ENCODE assay signal across 10 cellular contexts in the genomic region with DNA sequence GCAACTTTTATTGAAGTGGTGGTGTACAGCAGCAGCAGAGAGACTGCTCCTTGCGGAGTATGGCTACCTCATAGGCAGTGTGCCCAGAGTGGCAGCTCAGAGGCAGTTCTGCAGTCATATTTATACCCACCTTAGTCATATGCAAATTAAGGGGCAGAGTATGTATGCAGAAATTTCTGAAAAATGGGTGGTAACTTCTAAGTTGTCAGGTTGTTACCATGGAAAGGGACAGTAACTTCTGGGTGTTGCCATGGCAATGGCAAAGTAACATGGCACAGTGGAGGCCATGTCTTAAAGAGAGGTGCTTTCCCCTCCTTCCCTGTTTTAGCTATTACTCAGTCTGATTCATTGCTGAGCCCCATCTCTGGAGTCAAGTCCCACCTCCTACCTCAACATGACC. TPM values are rescaled to one million over a fixed set of nuclear protein-coding genes. Genes with fewer than 3 reads are reported as not detected.
DNase-seq lines count a peak whose midpoint lies in the region; ATAC-seq and TF ChIP-seq lines count a peak whose summit lies in the region.
"Had no signal": no experiment of that assay in that cellular context is flagged by ENCODE, and none has a peak within 500 bp of the region (broad histone marks: within the 10 kb centered on the region; RNA-seq: fewer than 3 reads in every experiment).

No MANE protein-coding gene starts in this region.

- ATAC-seq in activated CD8-positive, alpha-beta T cell treated with anti-CD3 and anti-CD28 coated beads, Interleukin-2, amount 10 ng/mL, durations not matched to agents 7 days and 5 days, result peak; percentile 66
- ATAC-seq in HG03354 (IDR thresholded peaks at IDR 0.05; ENCODE audit: poor library complexity, severe bottlenecking, unreplicated experiment) (no peak), mucosa of descending colon (no peak)

- H3K4me1 Mint-ChIP-seq in activated CD8-positive, alpha-beta T cell treated with anti-CD3 and anti-CD28 coated beads, Interleukin-2, amount 10 ng/mL, durations not matched to agents 7 days and 5 days (ENCODE audit: low read depth), result no peaks in the 10 kb centered on the region
- H3K4me1 Mint-ChIP-seq: CD8-positive, alpha-beta memory T cell had no signal

- DNase-seq in stimulated activated naive CD4-positive, alpha-beta T cell treated with Interleukin-2 at 50 U/mL for 16 hours (lab: John Stamatoyannopoulos, UW), result peak; percentile 15
- DNase-seq in stimulated activated naive CD4-positive, alpha-beta T cell (lab: John Stamatoyannopoulos, UW), result no peak
- no peak for DNase-seq in activated CD8-positive, alpha-beta T cell treated with anti-CD3 and anti-CD28 coated beads, Interleukin-2, amount 10 ng/mL, durations not matched to agents 7 days and 5 days
- DNase-seq in lung microvascular endothelial cell (ENCODE audit: low read depth in 2 of 2) (peak; percentile 13 to 79), NCI-H82 (lab: John Stamatoyannopoulos, UW) (no peak), HuH-7 (ENCODE audit: low spot score) (no peak), mucosa of descending colon (no peak)
- DNase-seq: CD8-positive, alpha-beta memory T cell had no signal

- intact Hi-C loops in mucosa of descending colon (cut with DNase I, micrococcal nuclease), result no loop called here

- H3K9me3 Mint-ChIP-seq in activated CD8-positive, alpha-beta T cell treated with anti-CD3 and anti-CD28 coated beads, Interleukin-2, amount 10 ng/mL, durations not matched to agents 7 days and 5 days (ENCODE audit: insufficient read depth), result no peaks in the 10 kb centered on the region

- H3K27me3 Mint-ChIP-seq in activated CD8-positive, alpha-beta T cell treated with anti-CD3 and anti-CD28 coated beads, Interleukin-2, amount 10 ng/mL, durations not matched to agents 7 days and 5 days (ENCODE audit: low read depth), result peaks cover 4% of the 10 kb centered on the region

- no peaks in the 10 kb centered on the region for H3K36me3 Mint-ChIP-seq in activated CD8-positive, alpha-beta T cell treated with anti-CD3 and anti-CD28 coated beads, Interleukin-2, amount 10 ng/mL, durations not matched to agents 7 days and 5 days (ENCODE audit: low read depth)
- H3K36me3 Mint-ChIP-seq: CD8-positive, alpha-beta memory T cell had no signal

- CTCF ChIA-PET in activated CD8-positive, alpha-beta T cell treated with anti-CD3 and anti-CD28 coated beads, Interleukin-2, amount 10 ng/mL, durations not matched to agents 7 days and 5 days (lab: Charles Lee), result no interaction called here

- H3K4me3 Mint-ChIP-seq in activated CD8-positive, alpha-beta T cell treated with anti-CD3 and anti-CD28 coated beads, Interleukin-2, amount 10 ng/mL, durations not matched to agents 7 days and 5 days, result no peak overlapping the region
- H3K4me3 Mint-ChIP-seq: CD8-positive, alpha-beta memory T cell; dendritic cell treated with granulocyte-macrophage colony-stimulating factor and Interleukin-4, amounts not matched to agents 40 ng/mL and 50 ng/mL, for 4 days had no signal

- POLR2A ChIA-PET in activated CD8-positive, alpha-beta T cell treated with anti-CD3 and anti-CD28 coated beads, Interleukin-2, amount 10 ng/mL, durations not matched to agents 7 days and 5 days (lab: Charles Lee), result no interaction called here

- H3K4me1 ChIP-seq in mucosa of descending colon (ENCODE audit: low read depth), result no peaks in the 10 kb centered on the region

- TF ChIP-seq CTCF in mucosa of descending colon (IDR thresholded peaks at IDR 0.05), result no peak

- no peaks in the 10 kb centered on the region for H3K36me3 ChIP-seq in mucosa of descending colon (ENCODE audit: low read depth)

- H3K27ac Mint-ChIP-seq in activated CD8-positive, alpha-beta T cell treated with anti-CD3 and anti-CD28 coated beads, Interleukin-2, amount 10 ng/mL, durations not matched to agents 7 days and 5 days, result no peak overlapping the region
- H3K27ac Mint-ChIP-seq: CD8-positive, alpha-beta memory T cell; dendritic cell treated with granulocyte-macrophage colony-stimulating factor and Interleukin-4, amounts not matched to agents 40 ng/mL and 50 ng/mL, for 4 days had no signal

- no peak overlapping the region for H3K4me3 ChIP-seq in mucosa of descending colon

- H3K9me3 ChIP-seq in mucosa of descending colon, result no peaks in the 10 kb centered on the region

RNA-seq across cellular contexts. Expression of a gene that starts 53.4 kb away (rescaled TPM):
- 1 to 10 TPM; 5.4 to 6.9 TPM for total RNA-seq in activated CD8-positive, alpha-beta T cell treated with anti-CD3 and anti-CD28 coated beads, Interleukin-2, amount 10 ng/mL, durations not matched to agents 7 days and 5 days
- total RNA-seq in lung microvascular endothelial cell, result not detected in 2 replicates
- 1 to 10 TPM; 1.4 to 3.5 (median 1.4) TPM for total RNA-seq in mucosa of descending colon

Comparison
In these comparisons a context has a peak if more than half of its experiments do, and no peak if none do; other contexts are left out.
1. DNase-seq: peak in stimulated activated naive CD4-positive, alpha-beta T cell treated with Interleukin-2 at 50 U/mL for 16 hours (single experiment) and lung microvascular endothelial cell (2 of 2); none in stimulated activated naive CD4-positive, alpha-beta T cell (0 of 6), activated CD8-positive, alpha-beta T cell treated with anti-CD3 and anti-CD28 coated beads, Interleukin-2, amount 10 ng/mL, durations not matched to agents 7 days and 5 days (single experiment), NCI-H82 (single experiment), HuH-7 (single experiment) and mucosa of descending colon (0 of 3).